8 cellular contexts compared by ENCODE assay signal in the genomic region with DNA sequence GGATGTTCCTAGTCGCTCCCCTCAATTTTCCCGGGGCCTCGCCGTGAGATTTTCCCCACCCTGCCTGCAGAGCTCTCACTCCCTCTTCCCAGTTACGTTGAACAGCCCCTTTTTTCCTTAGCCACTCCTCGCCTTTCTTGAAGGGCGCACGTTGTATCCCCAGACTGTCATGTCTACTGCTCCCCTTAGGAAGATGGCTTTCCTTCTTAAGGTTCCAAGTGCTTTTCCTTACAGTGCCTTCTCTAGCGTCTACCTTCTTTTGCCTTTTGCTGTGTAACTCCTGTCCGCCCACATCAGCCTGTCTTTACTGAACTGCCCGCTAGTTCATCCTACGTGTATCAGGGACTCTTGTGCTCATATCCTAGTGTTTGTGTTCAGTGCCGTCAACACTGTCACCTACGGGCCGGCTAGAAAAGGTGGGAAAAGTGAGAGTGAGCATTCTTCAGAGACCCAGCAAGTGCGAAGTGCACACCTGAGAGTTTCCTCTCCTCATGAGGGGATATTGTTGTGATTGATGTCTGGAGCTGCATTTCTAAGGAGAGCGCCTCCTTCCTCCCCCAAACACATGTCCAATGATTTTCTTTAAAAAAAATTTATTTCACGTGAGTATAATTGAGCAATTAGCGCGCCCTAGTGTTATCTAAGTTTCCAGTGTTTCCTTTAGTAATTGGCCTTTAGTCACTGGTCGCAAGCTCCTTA.
DNase-seq lines count a peak whose midpoint lies in the region; TF ChIP-seq lines count a peak whose summit lies in the region.

No MANE protein-coding gene starts in this region.

- H3K27ac Mint-ChIP-seq in T-helper 1 cell treated with Interleukin-12 subunit alpha and Interleukin-12 subunit beta and Interleukin-4 antibody, amounts not matched to agents 30 μg/mL and 1 μg/mL, for 36 hours = peak overlapping the region; percentile 90

- H3K4me3 ChIP-seq in Loucy (ENCODE audit: low read length, poor library complexity, severe bottlenecking) (peak overlapping the region; percentile 76), choroid plexus epithelial cell (ENCODE audit: low read depth, low read length) (peak overlapping the region; percentile 97)

- H3K79me2 ChIP-seq in Loucy (ENCODE audit: insufficient read depth, low read length) = peaks cover 30% of the 10 kb centered on the region

- H3K9me2 ChIP-seq in Loucy (replicated peaks; ENCODE audit: low read depth, low read length) = no peaks in the 10 kb centered on the region

- peak overlapping the region; percentile 74 for H3K9ac ChIP-seq in Loucy (ENCODE audit: low read depth, low read length, poor library complexity, severe bottlenecking)

- DNase-seq in NCI-H82 (lab: John Stamatoyannopoulos, UW) (peak; percentile 51), NCI-H82 treated with DMSO at 0.1 percent for 48 hours (lab: John Stamatoyannopoulos, UW; ENCODE audit: unreplicated experiment) (no peak), choroid plexus epithelial cell (ENCODE audit: low read depth) (peak; percentile 65), left kidney (ENCODE audit: low read depth, low spot score) (peak; percentile 83), GM19238 (ENCODE audit: insufficient read length, low spot score) (no peak)
- DNase-seq in stimulated activated naive CD4-positive, alpha-beta T cell treated with Interleukin-2 at 50 U/mL for 16 hours (lab: John Stamatoyannopoulos, UW) = peak; percentile 16

- no peaks in the 10 kb centered on the region for H3K9me3 Mint-ChIP-seq in T-helper 1 cell treated with Interleukin-12 subunit alpha and Interleukin-12 subunit beta and Interleukin-4 antibody, amounts not matched to agents 30 μg/mL and 1 μg/mL, for 36 hours

- H3K36me3 Mint-ChIP-seq in T-helper 1 cell treated with Interleukin-12 subunit alpha and Interleukin-12 subunit beta and Interleukin-4 antibody, amounts not matched to agents 30 μg/mL and 1 μg/mL, for 36 hours (ENCODE audit: low read depth) = peaks cover 7% of the 10 kb centered on the region

- peak; percentile 43; the same call in 1 of the 2 replicates for TF ChIP-seq CTCF in Loucy (conservative IDR thresholded peaks at IDR 0.05; ENCODE audit: low read length)
- TF ChIP-seq CTCF in choroid plexus epithelial cell (conservative IDR thresholded peaks at IDR 0.05; ENCODE audit: low read depth, low read length) = peak; percentile 25

- H3K4me3 Mint-ChIP-seq in T-helper 1 cell treated with Interleukin-12 subunit alpha and Interleukin-12 subunit beta and Interleukin-4 antibody, amounts not matched to agents 30 μg/mL and 1 μg/mL, for 36 hours = peak overlapping the region; percentile 95

- H3K4me2 ChIP-seq in Loucy (ENCODE audit: low read depth, low read length, poor library complexity, severe bottlenecking) = peak overlapping the region; percentile 75

- no peaks in the 10 kb centered on the region for H3K27me3 ChIP-seq in Loucy (ENCODE audit: insufficient read depth, low read length, poor library complexity, severe bottlenecking)

- peaks cover 21% of the 10 kb centered on the region for H3K4me1 Mint-ChIP-seq in T-helper 1 cell treated with Interleukin-12 subunit alpha and Interleukin-12 subunit beta and Interleukin-4 antibody, amounts not matched to agents 30 μg/mL and 1 μg/mL, for 36 hours (ENCODE audit: low read depth)

- peaks cover 17% of the 10 kb centered on the region for H4K20me1 ChIP-seq in Loucy (ENCODE audit: insufficient read depth, low read length, poor library complexity, severe bottlenecking)

- peak overlapping the region; percentile 91 for H2AFZ ChIP-seq in Loucy (ENCODE audit: low read length)

- H3K9me3 ChIP-seq in Loucy (ENCODE audit: insufficient read depth, low read depth, low read length) = no peaks in the 10 kb centered on the region

- H3K36me3 ChIP-seq in Loucy (ENCODE audit: insufficient read depth, low read length) = no peaks in the 10 kb centered on the region

- no peaks in the 10 kb centered on the region for H3F3A ChIP-seq in Loucy (ENCODE audit: low read depth)

- H3K27me3 Mint-ChIP-seq in T-helper 1 cell treated with Interleukin-12 subunit alpha and Interleukin-12 subunit beta and Interleukin-4 antibody, amounts not matched to agents 30 μg/mL and 1 μg/mL, for 36 hours (ENCODE audit: low read depth) = no peaks in the 10 kb centered on the region

- peaks cover 8% of the 10 kb centered on the region for H3K4me1 ChIP-seq in Loucy (ENCODE audit: insufficient read depth, low read length, poor library complexity, severe bottlenecking)

Comparison
In these comparisons a context has a peak if more than half of its experiments do, and no peak if none do; other contexts are left out.
1. DNase-seq: peak in NCI-H82 (single experiment), choroid plexus epithelial cell (single experiment), left kidney (single experiment) and stimulated activated naive CD4-positive, alpha-beta T cell treated with Interleukin-2 at 50 U/mL for 16 hours (single experiment); none in NCI-H82 treated with DMSO at 0.1 percent for 48 hours (single experiment) and GM19238 (single experiment).